18 cellular contexts compared by ENCODE assay signal in the genomic region with DNA sequence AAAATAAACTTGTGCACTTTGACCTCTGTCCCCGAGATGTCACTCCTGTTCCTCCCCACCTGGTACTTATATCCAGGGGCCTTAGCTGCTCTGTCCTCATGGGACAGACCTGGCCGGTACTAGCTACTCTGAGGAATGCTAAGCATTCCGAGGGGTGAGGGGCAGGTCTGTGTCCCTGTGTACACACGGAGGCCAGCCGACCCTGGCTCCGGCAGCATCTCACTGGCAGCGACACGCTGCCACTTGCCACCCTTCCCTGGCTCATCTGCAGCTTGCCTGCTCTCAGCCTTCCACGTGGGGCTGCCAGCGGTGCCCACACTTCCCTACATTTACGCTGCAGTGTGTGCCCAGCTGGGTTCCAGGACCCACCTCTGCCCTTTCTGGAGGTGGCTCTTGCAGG. TPM values are rescaled to one million over a fixed set of nuclear protein-coding genes. Genes with fewer than 3 reads are reported as not detected.
DNase-seq lines count a peak whose midpoint lies in the region; ATAC-seq and TF ChIP-seq lines count a peak whose summit lies in the region.
"Had no signal": no experiment of that assay in that cellular context is flagged by ENCODE, and none has a peak within 500 bp of the region (broad histone marks: within the 10 kb centered on the region; RNA-seq: fewer than 3 reads in every experiment).

No MANE protein-coding gene starts in this region.

- H3K4me3 Mint-ChIP-seq in GM23338 (peak overlapping the region; percentile 23), WTC11 (no peak overlapping the region; the same call in 1 of the 2 replicates), nephron progenitor cell (no peak overlapping the region)
- H3K4me3 Mint-ChIP-seq: activated naive CD4-positive, alpha-beta T cell treated with anti-CD3 and anti-CD28 coated beads for 36 hours; CD4-positive, alpha-beta memory T cell; stimulated activated naive CD8-positive, alpha-beta T cell treated with anti-CD3 and anti-CD28 coated beads, Interleukin-15, Interleukin-2, amounts not matched to agents 100 ng/mL and 50 ng/mL, for 24 hours had no signal

- DNase-seq in GM23338 (ENCODE audit: low spot score): peak; percentile 89
- peak; percentile 71 for DNase-seq in WTC11 (ENCODE audit: low spot score)
- peak; percentile 25 for DNase-seq in iPS DF 4.7 (ENCODE audit: extremely low read depth, low spot score)
- DNase-seq in nephron progenitor cell: peak; percentile 43
- DNase-seq in stimulated activated naive CD4-positive, alpha-beta T cell (lab: John Stamatoyannopoulos, UW): no peak
- DNase-seq: ACHN; activated CD4-positive, alpha-beta T cell treated with anti-CD3 and anti-CD28 coated beads for 48 hours; activated naive CD4-positive, alpha-beta T cell treated with anti-CD3 and anti-CD28 coated beads for 36 hours; CD4-positive, alpha-beta memory T cell; cortex of kidney; NCI-H2029; NCI-H524; T1000 had no signal

- H2AFZ ChIP-seq in GM23338: no peak overlapping the region

- H3K79me2 ChIP-seq in GM23338 (replicated peaks; ENCODE audit: insufficient read depth): no peaks in the 10 kb centered on the region

- no peaks in the 10 kb centered on the region for H3K9me2 ChIP-seq in GM23338 (ENCODE audit: insufficient read depth)

- H3K4me1 ChIP-seq in GM23338 (ENCODE audit: insufficient read depth): peaks cover 28% of the 10 kb centered on the region
- H3K4me1 ChIP-seq: gastroesophageal sphincter had no signal

- H3K27ac Mint-ChIP-seq in GM23338: peak overlapping the region; percentile 67; the same call in 1 of the 2 replicates
- peak overlapping the region; percentile 75 for H3K27ac Mint-ChIP-seq in WTC11
- H3K27ac Mint-ChIP-seq in nephron progenitor cell: peak overlapping the region; percentile 73
- H3K27ac Mint-ChIP-seq: activated naive CD4-positive, alpha-beta T cell treated with anti-CD3 and anti-CD28 coated beads for 36 hours; stimulated activated naive CD8-positive, alpha-beta T cell treated with anti-CD3 and anti-CD28 coated beads, Interleukin-15, Interleukin-2, amounts not matched to agents 100 ng/mL and 50 ng/mL, for 24 hours had no signal

- peak overlapping the region; percentile 62 for H3K27ac ChIP-seq in GM23338 (ENCODE audit: low read depth)
- H3K27ac ChIP-seq: gastroesophageal sphincter had no signal

- peaks cover 13% of the 10 kb centered on the region; the same call in 1 of the 2 replicates for H3F3A ChIP-seq in GM23338 (replicated peaks; ENCODE audit: low read depth)

- H3K36me3 ChIP-seq in GM23338 (ENCODE audit: insufficient read depth): no peaks in the 10 kb centered on the region

- POLR2A ChIA-PET in WTC11 (lab: Charles Lee): interaction anchor here (1.1 kb wide), 1 partner anchor 21 kb away, joined by 13 read pairs; a partner anchor contains a TSS

- peak overlapping the region; percentile 67 for H3K4me2 ChIP-seq in GM23338

- peak; percentile 92 for ATAC-seq in GM23338
- ATAC-seq in WTC11: peak; percentile 93
- ATAC-seq in GM19035 (IDR thresholded peaks at IDR 0.05; ENCODE audit: unreplicated experiment): no peak
- no peak for ATAC-seq in GM18907 (IDR thresholded peaks at IDR 0.05; ENCODE audit: unreplicated experiment)
- ATAC-seq in GM21423 (IDR thresholded peaks at IDR 0.05; ENCODE audit: unreplicated experiment): no peak
- ATAC-seq: gastroesophageal sphincter had no signal

- CTCF ChIA-PET in WTC11 (lab: Charles Lee): interaction anchor here (1.0 to 2.0 kb wide), 6 partner anchors 22 to 307 kb away, joined by 3 to 7 read pairs (median 6); a partner anchor contains a TSS

- no peak for TF ChIP-seq CTCF in GM23338 (conservative IDR thresholded peaks at IDR 0.05; ENCODE audit: low read depth in 2 of 2)
- no peak for TF ChIP-seq CTCF in WTC11 (IDR thresholded peaks at IDR 0.05)
- TF ChIP-seq CTCF in nephron progenitor cell (IDR thresholded peaks at IDR 0.05): no peak

- H3K27me3 Mint-ChIP-seq in GM23338 (ENCODE audit: insufficient read depth, low read depth, poor library complexity): peaks cover 12% of the 10 kb centered on the region
- H3K27me3 Mint-ChIP-seq in WTC11 (ENCODE audit: low read depth): no peaks in the 10 kb centered on the region
- no peaks in the 10 kb centered on the region for H3K27me3 Mint-ChIP-seq in nephron progenitor cell (ENCODE audit: low read depth, poor library complexity)
- H3K27me3 Mint-ChIP-seq: CD4-positive, alpha-beta memory T cell; stimulated activated naive CD8-positive, alpha-beta T cell treated with anti-CD3 and anti-CD28 coated beads, Interleukin-15, Interleukin-2, amounts not matched to agents 100 ng/mL and 50 ng/mL, for 24 hours had no signal

- H3K4me3 ChIP-seq in GM23338: peak overlapping the region; percentile 35; the same call in 1 of the 2 replicates
- H3K4me3 ChIP-seq: gastroesophageal sphincter had no signal

- H3K4me1 Mint-ChIP-seq in GM23338 (peaks cover 34% of the 10 kb centered on the region), WTC11 (peaks cover 18% of the 10 kb centered on the region), nephron progenitor cell (peaks cover 42% of the 10 kb centered on the region)

- H4K20me1 ChIP-seq in GM23338 (replicated peaks; ENCODE audit: insufficient read depth): no peaks in the 10 kb centered on the region

- peaks cover 5% of the 10 kb centered on the region; the same call in 1 of the 3 replicates for H3K36me3 Mint-ChIP-seq in GM23338 (ENCODE audit: low read depth)
- peaks cover 2% of the 10 kb centered on the region; the same call in 1 of the 2 replicates for H3K36me3 Mint-ChIP-seq in WTC11
- no peaks in the 10 kb centered on the region for H3K36me3 Mint-ChIP-seq in nephron progenitor cell (ENCODE audit: low read depth)

- no peaks in the 10 kb centered on the region for H3K27me3 ChIP-seq in GM23338 (ENCODE audit: insufficient read depth)
- H3K27me3 ChIP-seq: gastroesophageal sphincter had no signal

- H3K9me3 Mint-ChIP-seq in GM23338 (no peaks in the 10 kb centered on the region), WTC11 (no peaks in the 10 kb centered on the region), nephron progenitor cell (no peaks in the 10 kb centered on the region)
- H3K9me3 Mint-ChIP-seq: activated naive CD4-positive, alpha-beta T cell treated with anti-CD3 and anti-CD28 coated beads for 36 hours; stimulated activated naive CD8-positive, alpha-beta T cell treated with anti-CD3 and anti-CD28 coated beads, Interleukin-15, Interleukin-2, amounts not matched to agents 100 ng/mL and 50 ng/mL, for 24 hours had no signal

TF ChIP-seq in GM23338, 12 proteins besides CTCF, POLR2A, EP300 and RAD21:
- peak; percentile 29 for TF ChIP-seq POLR2AphosphoS5 (IDR thresholded peaks at IDR 0.05; ENCODE audit: low read depth)
- TF ChIP-seq CREB1 (CRISPR knock-in tag; IDR thresholded peaks at IDR 0.05; ENCODE audit: low read depth): 0 out of 2 replicates have a peak, but pooled peaks have one; percentile 20
- no peak for TF ChIP-seq ZNF331 (CRISPR knock-in tag; IDR thresholded peaks at IDR 0.05; ENCODE audit: low read depth)
TF ChIP-seq in GM23338: peak in this region for 2.

TF ChIP-seq in WTC11, 78 proteins besides CTCF, POLR2A, EP300 and RAD21 (continues in another document):
- TF ChIP-seq, protein P1, sequence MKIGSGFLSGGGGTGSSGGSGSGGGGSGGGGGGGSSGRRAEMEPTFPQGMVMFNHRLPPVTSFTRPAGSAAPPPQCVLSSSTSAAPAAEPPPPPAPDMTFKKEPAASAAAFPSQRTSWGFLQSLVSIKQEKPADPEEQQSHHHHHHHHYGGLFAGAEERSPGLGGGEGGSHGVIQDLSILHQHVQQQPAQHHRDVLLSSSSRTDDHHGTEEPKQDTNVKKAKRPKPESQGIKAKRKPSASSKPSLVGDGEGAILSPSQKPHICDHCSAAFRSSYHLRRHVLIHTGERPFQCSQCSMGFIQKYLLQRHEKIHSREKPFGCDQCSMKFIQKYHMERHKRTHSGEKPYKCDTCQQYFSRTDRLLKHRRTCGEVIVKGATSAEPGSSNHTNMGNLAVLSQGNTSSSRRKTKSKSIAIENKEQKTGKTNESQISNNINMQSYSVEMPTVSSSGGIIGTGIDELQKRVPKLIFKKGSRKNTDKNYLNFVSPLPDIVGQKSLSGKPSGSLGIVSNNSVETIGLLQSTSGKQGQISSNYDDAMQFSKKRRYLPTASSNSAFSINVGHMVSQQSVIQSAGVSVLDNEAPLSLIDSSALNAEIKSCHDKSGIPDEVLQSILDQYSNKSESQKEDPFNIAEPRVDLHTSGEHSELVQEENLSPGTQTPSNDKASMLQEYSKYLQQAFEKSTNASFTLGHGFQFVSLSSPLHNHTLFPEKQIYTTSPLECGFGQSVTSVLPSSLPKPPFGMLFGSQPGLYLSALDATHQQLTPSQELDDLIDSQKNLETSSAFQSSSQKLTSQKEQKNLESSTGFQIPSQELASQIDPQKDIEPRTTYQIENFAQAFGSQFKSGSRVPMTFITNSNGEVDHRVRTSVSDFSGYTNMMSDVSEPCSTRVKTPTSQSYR (CRISPR knock-in tag; IDR thresholded peaks at IDR 0.05): peak; percentile 54; the same call in 1 of the 2 replicates
- TF ChIP-seq SMAD3 (CRISPR knock-in tag; IDR thresholded peaks at IDR 0.05; ENCODE audit: borderline replicate concordance) (no peak), ZNF121 (CRISPR knock-in tag; IDR thresholded peaks at IDR 0.05) (0 out of 2 replicates have a peak, but pooled peaks have one; percentile 28)
- TF ChIP-seq, protein P2, sequence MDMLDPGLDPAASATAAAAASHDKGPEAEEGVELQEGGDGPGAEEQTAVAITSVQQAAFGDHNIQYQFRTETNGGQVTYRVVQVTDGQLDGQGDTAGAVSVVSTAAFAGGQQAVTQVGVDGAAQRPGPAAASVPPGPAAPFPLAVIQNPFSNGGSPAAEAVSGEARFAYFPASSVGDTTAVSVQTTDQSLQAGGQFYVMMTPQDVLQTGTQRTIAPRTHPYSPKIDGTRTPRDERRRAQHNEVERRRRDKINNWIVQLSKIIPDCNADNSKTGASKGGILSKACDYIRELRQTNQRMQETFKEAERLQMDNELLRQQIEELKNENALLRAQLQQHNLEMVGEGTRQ (CRISPR knock-in tag; IDR thresholded peaks at IDR 0.05): no peak

RNA-seq across cellular contexts. Expression of a gene that starts 21.6 kb away (rescaled TPM):
- total RNA-seq in GM23338 (2014; rRNA removed; shearing (Covaris generic)): 7.0 and 7.2 TPM in 2 replicates
- 2.3 and 2.4 TPM in 2 replicates for polyA plus RNA-seq in GM23338 (2016; fragmentation: Nextera tagmentation; extraction: Ambion mirVana)
- total RNA-seq in WTC11 (2021): 9.8 to 12.0 TPM (median 10.2 TPM) in 3 replicates

RNA-seq across cellular contexts. Expression of a gene that starts 58.8 kb away (rescaled TPM):
- total RNA-seq in GM23338 (2014; rRNA removed; shearing (Covaris generic)): 51.3 and 61.5 TPM in 2 replicates
- polyA plus RNA-seq in GM23338 (2016; fragmentation: Nextera tagmentation; extraction: Ambion mirVana): 5.7 and 7.0 TPM in 2 replicates
- total RNA-seq in WTC11 (2021): 61.6 to 64.7 TPM (median 64.7 TPM) in 3 replicates

Comparison
In these comparisons a context has a peak if more than half of its experiments do, and no peak if none do; other contexts are left out.
1. ATAC-seq: peak in GM23338 (single experiment) and WTC11 (single experiment); none in GM19035 (single experiment), GM18907 (single experiment) and GM21423 (single experiment).
2. DNase-seq: peak in GM23338 (single experiment), WTC11 (single experiment), iPS DF 4.7 (single experiment) and nephron progenitor cell (single experiment); none in stimulated activated naive CD4-positive, alpha-beta T cell (0 of 6).
3. Peak in every context shown above with its lines, with median percentiles within 50 percentile points of each other: H3K27ac Mint-ChIP-seq.